10 cellular contexts compared by ENCODE assay signal in genomic region chr3:128800241-128801187, GRCh38.
DNase-seq lines count a peak whose midpoint lies in the region; ATAC-seq and TF ChIP-seq lines count a peak whose summit lies in the region.
"Had no signal": no experiment of that assay in that cellular context is flagged by ENCODE, and none has a peak within 500 bp of the region (broad histone marks: within the 10 kb centered on the region; RNA-seq: fewer than 3 reads in every experiment).

No MANE protein-coding gene starts in this region.

- peak overlapping the region in 9 of 10 donors; percentile 1 to 83 (median 39) for H3K4me3 Mint-ChIP-seq in naive thymus-derived CD4-positive, alpha-beta T cell

- ATAC-seq in naive thymus-derived CD4-positive, alpha-beta T cell, result no peak

- POLR2A ChIA-PET in naive thymus-derived CD4-positive, alpha-beta T cell (lab: Charles Lee), result interaction anchor here (0.5 to 8.4 kb wide), 5 partner anchors 11 to 485 kb away, joined by 3 to 79 read pairs (median 11); no protein-coding TSS in a partner anchor

- no peaks in the 10 kb centered on the region for H3K9me2 ChIP-seq in Karpas-422 (replicated peaks; ENCODE audit: insufficient read depth, low read length)

- peaks cover 46 to 76% (median 68%) of the 10 kb centered on the region in 7 donors for H3K4me1 Mint-ChIP-seq in naive thymus-derived CD4-positive, alpha-beta T cell

- peak; percentile 74 for DNase-seq in activated effector memory CD4-positive, alpha-beta T cell treated with anti-CD3 and anti-CD28 coated beads, Interleukin-2, amount 50 U/mL, for 16 hours
- DNase-seq in activated effector memory CD4-positive, alpha-beta T cell treated with Interleukin-2 at 50 U/mL for 16 hours, result no peak
- DNase-seq in ascending aorta (ENCODE audit: low spot score in 2 of 2), result no peak
- peak in 1 of 9 donors; percentile 57 for DNase-seq in naive thymus-derived CD4-positive, alpha-beta T cell
- peak; percentile 87 for DNase-seq in superior temporal gyrus (ENCODE audit: extremely low spot score)
- DNase-seq in Karpas-422, result no peak
- no peak for DNase-seq in MG63
- no peak for DNase-seq in NCI-H2107 treated with DMSO at 0.1 percent for 48 hours (lab: John Stamatoyannopoulos, UW; ENCODE audit: unreplicated experiment)
- DNase-seq: kidney, Peyer's patch had no signal

- peaks cover 0 to 43% (median 25%) of the 10 kb centered on the region in 5 donors for H3K36me3 Mint-ChIP-seq in naive thymus-derived CD4-positive, alpha-beta T cell

- H3K36me3 ChIP-seq in ascending aorta, result peaks cover 24 to 53% of the 10 kb centered on the region in 2 donors
- peaks cover 6 to 37% (median 21%) of the 10 kb centered on the region in 3 experiments for H3K36me3 ChIP-seq in naive thymus-derived CD4-positive, alpha-beta T cell (ENCODE audit: control insufficient read depth in 2 of 3, insufficient read depth in 3 of 3, low read length in 3 of 3)
- H3K36me3 ChIP-seq in Karpas-422 (ENCODE audit: insufficient read depth, low read length), result peaks cover 22% of the 10 kb centered on the region
- H3K36me3 ChIP-seq in MG63, result peaks cover 61% of the 10 kb centered on the region

- CTCF ChIA-PET in naive thymus-derived CD4-positive, alpha-beta T cell (lab: Charles Lee), result interaction anchor here (0.7 to 7.9 kb wide), 5 partner anchors 45 to 119 kb away, joined by 3 to 101 read pairs (median 3); no protein-coding TSS in a partner anchor

- H3K27ac ChIP-seq in ascending aorta, result peak overlapping the region; percentile 25 to 55
- peak overlapping the region; percentile 67 for H3K27ac ChIP-seq in naive thymus-derived CD4-positive, alpha-beta T cell (ENCODE audit: low read depth, low read length)
- no peak overlapping the region; the same call in 1 of the 2 replicates for H3K27ac ChIP-seq in Karpas-422 (ENCODE audit: low read length)

- no peak overlapping the region for H3K9ac ChIP-seq in Karpas-422 (ENCODE audit: low read length)

- H3K27me3 ChIP-seq in ascending aorta (no peaks in the 10 kb centered on the region), Karpas-422 (ENCODE audit: low read length) (no peaks in the 10 kb centered on the region), MG63 (no peaks in the 10 kb centered on the region)
- no peaks in the 10 kb centered on the region for H3K27me3 ChIP-seq in naive thymus-derived CD4-positive, alpha-beta T cell (ENCODE audit: control insufficient read depth in 2 of 2, insufficient read depth in 2 of 2, low read length in 2 of 2)
- H3K27me3 ChIP-seq: Peyer's patch had no signal

- H3K4me3 ChIP-seq in ascending aorta (no peak overlapping the region), Karpas-422 (ENCODE audit: low read length) (no peak overlapping the region), MG63 (no peak overlapping the region)
- no peak overlapping the region for H3K4me3 ChIP-seq in naive thymus-derived CD4-positive, alpha-beta T cell (ENCODE audit: low read length)
- H3K4me3 ChIP-seq: Peyer's patch had no signal

- no peaks in the 10 kb centered on the region for H3K27me3 Mint-ChIP-seq in naive thymus-derived CD4-positive, alpha-beta T cell

- H3K4me1 ChIP-seq in ascending aorta (peaks cover 0 to 24% of the 10 kb centered on the region in 2 donors), Karpas-422 (ENCODE audit: low read length) (peaks cover 41% of the 10 kb centered on the region)
- peaks cover 22 to 49% of the 10 kb centered on the region in 2 donors for H3K4me1 ChIP-seq in naive thymus-derived CD4-positive, alpha-beta T cell (ENCODE audit: control insufficient read depth in 2 of 2, insufficient read depth in 2 of 2, low read length in 2 of 2)

- H3K4me2 ChIP-seq in Karpas-422 (ENCODE audit: low read depth, low read length, poor library complexity, severe bottlenecking), result no peak overlapping the region

- peak overlapping the region; percentile 81 to 97 (median 92) for H3K27ac Mint-ChIP-seq in naive thymus-derived CD4-positive, alpha-beta T cell

- peaks cover 84% of the 10 kb centered on the region for H3K79me2 ChIP-seq in Karpas-422 (ENCODE audit: low read length)

- no peaks in the 10 kb centered on the region for H3K9me3 Mint-ChIP-seq in naive thymus-derived CD4-positive, alpha-beta T cell

- intact Hi-C loops in ascending aorta (cut with DNase I), result no loop called here
- intact Hi-C loops in naive thymus-derived CD4-positive, alpha-beta T cell (cut with micrococcal nuclease), result loop anchor here (1.0 to 5.0 kb wide), 7 partner anchors 11 to 642 kb away; partner anchors contain the start of genes RAB43 (in 2 of the 2), CNBP (in 1 of the 2), COPG1 (in 1 of the 2) and IFT122 (in 1 of the 2)

- H4K20me1 ChIP-seq in Karpas-422 (ENCODE audit: insufficient read depth, low read depth, low read length), result no peaks in the 10 kb centered on the region

- TF ChIP-seq CTCF in ascending aorta (IDR thresholded peaks at IDR 0.05), result no peak

- no peak overlapping the region for H2AFZ ChIP-seq in Karpas-422 (ENCODE audit: low read length)

- H3K9me3 ChIP-seq in ascending aorta, result no peaks in the 10 kb centered on the region
- H3K9me3 ChIP-seq in naive thymus-derived CD4-positive, alpha-beta T cell (ENCODE audit: control insufficient read depth in 2 of 3, low read length in 3 of 3), result no peaks in the 10 kb centered on the region
- no peaks in the 10 kb centered on the region for H3K9me3 ChIP-seq in Karpas-422 (ENCODE audit: low read length)
- no peaks in the 10 kb centered on the region for H3K9me3 ChIP-seq in MG63
- H3K9me3 ChIP-seq: Peyer's patch had no signal

Comparison
In these comparisons a context has a peak if more than half of its experiments do, and no peak if none do; other contexts are left out.
1. DNase-seq: peak in activated effector memory CD4-positive, alpha-beta T cell treated with anti-CD3 and anti-CD28 coated beads, Interleukin-2, amount 50 U/mL, for 16 hours (single experiment) and superior temporal gyrus (single experiment); none in activated effector memory CD4-positive, alpha-beta T cell treated with Interleukin-2 at 50 U/mL for 16 hours (single experiment), ascending aorta (0 of 2), Karpas-422 (single experiment), MG63 (single experiment) and NCI-H2107 treated with DMSO at 0.1 percent for 48 hours (single experiment).